Comparison of ENCODE assay signal across 38 cellular contexts in genomic region chrY:12642986-12643385, GRCh38. TPM values are rescaled to one million over a fixed set of nuclear protein-coding genes. Genes with fewer than 3 reads are reported as not detected.
DNase-seq lines count a peak whose midpoint lies in the region; ATAC-seq, FAIRE-seq and TF ChIP-seq lines count a peak whose summit lies in the region.
"Had no signal": no experiment of that assay in that cellular context is flagged by ENCODE, and none has a peak within 500 bp of the region (broad histone marks: within the 10 kb centered on the region; RNA-seq: fewer than 3 reads in every experiment).

No MANE protein-coding gene starts in this region.

- ATAC-seq in foreskin keratinocyte: peak; percentile 42
- ATAC-seq: activated CD8-positive, alpha-beta T cell treated with anti-CD3 and anti-CD28 coated beads, Interleukin-2, amount 10 ng/mL, durations not matched to agents 7 days and 5 days; activated naive CD4-positive, alpha-beta T cell treated with anti-CD3 and anti-CD28 coated beads, Interleukin-2, amount 50 U/mL, for 72 hours; effector memory CD8-positive, alpha-beta T cell; esophagus mucosa; natural killer cell; Panc1; stimulated activated effector memory CD8-positive, alpha-beta T cell treated with anti-CD3 and anti-CD28 coated beads, Interleukin-12 subunit alpha, Interleukin-12 subunit beta, amount 100 ng/mL, for 72 hours had no signal

- H3K4me3 ChIP-seq in astrocyte (ENCODE audit: insufficient read depth, low read depth, low read length) (peak overlapping the region; percentile 5), A673 (ENCODE audit: low read depth, low read length, poor library complexity, severe bottlenecking) (no peak overlapping the region)
- no peak overlapping the region for H3K4me3 ChIP-seq in effector memory CD4-positive, alpha-beta T cell (ENCODE audit: insufficient read depth, low read depth, low read length, poor library complexity, severe bottlenecking)
- H3K4me3 ChIP-seq: breast epithelium, colonic mucosa, GM23338, heart right ventricle, prostate gland, transverse colon had no signal

- H3K4me2 ChIP-seq in astrocyte (ENCODE audit: low read length): peak overlapping the region; percentile 72
- H3K4me2 ChIP-seq: GM23338 had no signal

- H3K9ac ChIP-seq in astrocyte (ENCODE audit: low read length): peak overlapping the region; percentile 54

- H3K27me3 Mint-ChIP-seq in HFFc6 (ENCODE audit: insufficient read depth) (no peaks in the 10 kb centered on the region), astrocyte (ENCODE audit: low read depth, unreplicated experiment) (no peaks in the 10 kb centered on the region), Calu3 (ENCODE audit: unreplicated experiment) (no peaks in the 10 kb centered on the region)

- TF ChIP-seq CTCF in HFFc6 (IDR thresholded peaks at IDR 0.05): no peak
- no peak for TF ChIP-seq CTCF in astrocyte (IDR thresholded peaks at IDR 0.05; ENCODE audit: insufficient read depth, low read depth, low read length)
- no peak for TF ChIP-seq CTCF in foreskin keratinocyte (conservative IDR thresholded peaks at IDR 0.05)
- TF ChIP-seq CTCF in A673 (conservative IDR thresholded peaks at IDR 0.05; ENCODE audit: low read depth, low read length): no peak
- no peak for TF ChIP-seq CTCF in Calu3 (IDR thresholded peaks at IDR 0.05; ENCODE audit: unreplicated experiment)

- H3K4me1 ChIP-seq in astrocyte (ENCODE audit: insufficient read depth, low read length): peaks cover 17% of the 10 kb centered on the region
- peaks cover 13% of the 10 kb centered on the region for H3K4me1 ChIP-seq in foreskin keratinocyte
- no peaks in the 10 kb centered on the region for H3K4me1 ChIP-seq in effector memory CD4-positive, alpha-beta T cell (ENCODE audit: control insufficient read depth, insufficient read depth, low read length, poor library complexity, severe bottlenecking)
- H3K4me1 ChIP-seq in A673 (ENCODE audit: insufficient read depth, low read length, poor library complexity, severe bottlenecking): no peaks in the 10 kb centered on the region
- H3K4me1 ChIP-seq: breast epithelium, colonic mucosa, prostate gland, transverse colon had no signal

- H3K27me3 ChIP-seq in astrocyte (ENCODE audit: insufficient read depth, low read length) (no peaks in the 10 kb centered on the region), foreskin keratinocyte (no peaks in the 10 kb centered on the region), A673 (replicated peaks; ENCODE audit: insufficient read depth, low read depth, low read length, poor library complexity) (no peaks in the 10 kb centered on the region)
- H3K27me3 ChIP-seq in effector memory CD4-positive, alpha-beta T cell (replicated peaks; ENCODE audit: control insufficient read depth, insufficient read depth, low read length, poor library complexity, severe bottlenecking): no peaks in the 10 kb centered on the region
- H3K27me3 ChIP-seq: breast epithelium, colonic mucosa, heart right ventricle, transverse colon had no signal

- in situ Hi-C loops in Caki2 (cut with HindIII; ENCODE audit: low pct_unique_long_range_greater_than_20kb, low sequenced_read_pairs): no loop called here

- no peak overlapping the region for H2AFZ ChIP-seq in astrocyte (ENCODE audit: low read depth, low read length)
- H2AFZ ChIP-seq: GM23338 had no signal

- H3K4me3 Mint-ChIP-seq in HFFc6 (peak overlapping the region; percentile 62), astrocyte (ENCODE audit: unreplicated experiment) (no peak overlapping the region), Calu3 (ENCODE audit: low read depth, unreplicated experiment) (no peak overlapping the region)
- H3K4me3 Mint-ChIP-seq: activated CD8-positive, alpha-beta T cell treated with anti-CD3 and anti-CD28 coated beads, Interleukin-2, amount 10 ng/mL, durations not matched to agents 7 days and 5 days; CD8-positive, alpha-beta memory T cell; effector memory CD8-positive, alpha-beta T cell; GM23338; natural killer cell; stimulated activated effector memory CD8-positive, alpha-beta T cell treated with anti-CD3 and anti-CD28 coated beads, Interleukin-12 subunit alpha, Interleukin-12 subunit beta, amount 100 ng/mL, for 72 hours had no signal

- H3K27ac Mint-ChIP-seq in HFFc6: peak overlapping the region; percentile 64
- H3K27ac Mint-ChIP-seq in astrocyte (ENCODE audit: unreplicated experiment): no peak overlapping the region
- no peak overlapping the region for H3K27ac Mint-ChIP-seq in Calu3 (ENCODE audit: unreplicated experiment)
- H3K27ac Mint-ChIP-seq: activated CD8-positive, alpha-beta T cell treated with anti-CD3 and anti-CD28 coated beads, Interleukin-2, amount 10 ng/mL, durations not matched to agents 7 days and 5 days; activated naive CD4-positive, alpha-beta T cell treated with anti-CD3 and anti-CD28 coated beads, Interleukin-2, amount 50 U/mL, for 72 hours; CD8-positive, alpha-beta memory T cell; effector memory CD8-positive, alpha-beta T cell; GM23338; natural killer cell; stimulated activated effector memory CD8-positive, alpha-beta T cell treated with anti-CD3 and anti-CD28 coated beads, Interleukin-12 subunit alpha, Interleukin-12 subunit beta, amount 100 ng/mL, for 72 hours had no signal

- no peaks in the 10 kb centered on the region for H3K36me3 ChIP-seq in astrocyte (ENCODE audit: insufficient read depth, low read length)
- H3K36me3 ChIP-seq in effector memory CD4-positive, alpha-beta T cell (ENCODE audit: control insufficient read depth, insufficient read depth, low read length): no peaks in the 10 kb centered on the region
- H3K36me3 ChIP-seq in A673 (ENCODE audit: insufficient read depth, low read length, poor library complexity, severe bottlenecking): no peaks in the 10 kb centered on the region
- H3K36me3 ChIP-seq: breast epithelium, colonic mucosa, heart right ventricle, prostate gland, transverse colon, WERI-Rb-1 had no signal

- peak; percentile 31 for DNase-seq in Caki2 (ENCODE audit: low read depth)
- DNase-seq in HFFc6: peak; percentile 48
- no peak for DNase-seq in astrocyte (ENCODE audit: low read depth)
- no peak for DNase-seq in foreskin keratinocyte
- DNase-seq in effector memory CD4-positive, alpha-beta T cell: no peak
- DNase-seq in A673 (ENCODE audit: low spot score): no peak
- DNase-seq in Calu3: no peak
- DNase-seq in activated gamma-delta T cell (lab: John Stamatoyannopoulos, UW): no peak
- DNase-seq: activated CD4-positive, alpha-beta T cell treated with anti-CD3 and anti-CD28 coated beads for 4 hours; activated CD8-positive, alpha-beta T cell treated with anti-CD3 and anti-CD28 coated beads, Interleukin-2, amount 10 ng/mL, durations not matched to agents 7 days and 5 days; CD8-positive, alpha-beta memory T cell; colonic mucosa; DMS153; effector memory CD8-positive, alpha-beta T cell; heart right ventricle; KG1; midbrain; MM.1S; natural killer cell; NCI-H1105 treated with DMSO at 0.1 percent for 48 hours; NCI-H2081; NCI-H345; NCI-H748 treated with DMSO at 0.1 percent for 48 hours; occipital lobe; SIG-M5; stimulated activated CD4-positive, alpha-beta T cell treated with anti-CD3 and anti-CD28 coated beads, Interleukin-15, amount 100 ng/mL, for 24 hours; transverse colon; WERI-Rb-1 had no signal

- no peaks in the 10 kb centered on the region for H3K79me2 ChIP-seq in astrocyte (ENCODE audit: insufficient read depth, low read length)

- peak overlapping the region; percentile 42 for H3K27ac ChIP-seq in astrocyte (ENCODE audit: low read depth, low read length)
- H3K27ac ChIP-seq in foreskin keratinocyte: peak overlapping the region; percentile 77
- H3K27ac ChIP-seq in effector memory CD4-positive, alpha-beta T cell (ENCODE audit: insufficient read depth, low read length, poor library complexity, severe bottlenecking): no peak overlapping the region
- no peak overlapping the region for H3K27ac ChIP-seq in A673 (ENCODE audit: low read depth, low read length, poor library complexity, severe bottlenecking)
- H3K27ac ChIP-seq: breast epithelium, colonic mucosa, prostate gland, transverse colon, WERI-Rb-1 had no signal

- H3K4me1 Mint-ChIP-seq in HFFc6 (ENCODE audit: low read depth) (peaks cover 29% of the 10 kb centered on the region), astrocyte (ENCODE audit: low read depth, unreplicated experiment) (peaks cover 22% of the 10 kb centered on the region), Calu3 (ENCODE audit: low read depth, unreplicated experiment) (no peaks in the 10 kb centered on the region)
- H3K4me1 Mint-ChIP-seq: CD8-positive, alpha-beta memory T cell; natural killer cell; stimulated activated effector memory CD8-positive, alpha-beta T cell treated with anti-CD3 and anti-CD28 coated beads, Interleukin-12 subunit alpha, Interleukin-12 subunit beta, amount 100 ng/mL, for 72 hours had no signal

- H3K9me3 Mint-ChIP-seq in HFFc6 (no peaks in the 10 kb centered on the region; the same call in none of the 2 replicates), astrocyte (ENCODE audit: unreplicated experiment) (no peaks in the 10 kb centered on the region), Calu3 (ENCODE audit: low read depth, unreplicated experiment) (no peaks in the 10 kb centered on the region)
- H3K9me3 Mint-ChIP-seq: activated naive CD4-positive, alpha-beta T cell treated with anti-CD3 and anti-CD28 coated beads, Interleukin-2, amount 50 U/mL, for 72 hours; CD8-positive, alpha-beta memory T cell; effector memory CD8-positive, alpha-beta T cell; GM23338; natural killer cell; stimulated activated effector memory CD8-positive, alpha-beta T cell treated with anti-CD3 and anti-CD28 coated beads, Interleukin-12 subunit alpha, Interleukin-12 subunit beta, amount 100 ng/mL, for 72 hours had no signal

- H3K36me3 Mint-ChIP-seq in HFFc6 (ENCODE audit: low read depth): no peaks in the 10 kb centered on the region; the same call in 1 of the 2 replicates
- no peaks in the 10 kb centered on the region for H3K36me3 Mint-ChIP-seq in astrocyte (ENCODE audit: low read depth, unreplicated experiment)
- no peaks in the 10 kb centered on the region for H3K36me3 Mint-ChIP-seq in Calu3 (ENCODE audit: insufficient read depth, unreplicated experiment)
- H3K36me3 Mint-ChIP-seq: activated naive CD4-positive, alpha-beta T cell treated with anti-CD3 and anti-CD28 coated beads, Interleukin-2, amount 50 U/mL, for 72 hours; CD8-positive, alpha-beta memory T cell; natural killer cell; stimulated activated effector memory CD8-positive, alpha-beta T cell treated with anti-CD3 and anti-CD28 coated beads, Interleukin-12 subunit alpha, Interleukin-12 subunit beta, amount 100 ng/mL, for 72 hours had no signal

- POLR2A ChIA-PET in A673 (lab: Charles Lee; ENCODE audit: low non-redundant PET): no interaction called here

- BruUV-seq in A673 (replicated peaks; lab: Mats Ljungman, UMichigan): no TSS peak
- no TSS peak for BruUV-seq in Calu3 (replicated peaks; lab: Mats Ljungman, UMichigan)

- intact Hi-C loops in A673 (cut with micrococcal nuclease; ENCODE audit: unreplicated experiment) (no loop called here), Calu3 (cut with micrococcal nuclease; ENCODE audit: unreplicated experiment) (no loop called here)

- no peaks in the 10 kb centered on the region for H4K20me1 ChIP-seq in astrocyte (ENCODE audit: insufficient read depth, low read length)

- no peak for FAIRE-seq in astrocyte (lab: Jason Lieb, UNC)
- FAIRE-seq: frontal cortex, G401.6, keratinocyte had no signal

- CTCF ChIA-PET in A673 (lab: Charles Lee): no interaction called here
- CTCF ChIA-PET in Calu3 (lab: Charles Lee): no interaction called here

- H3K9me3 ChIP-seq in astrocyte (ENCODE audit: insufficient read depth, low read depth, low read length) (no peaks in the 10 kb centered on the region), A673 (ENCODE audit: low read depth, low read length, poor library complexity, severe bottlenecking) (no peaks in the 10 kb centered on the region)
- H3K9me3 ChIP-seq in effector memory CD4-positive, alpha-beta T cell (ENCODE audit: control insufficient read depth, low read length): no peaks in the 10 kb centered on the region
- H3K9me3 ChIP-seq: breast epithelium, colonic mucosa, prostate gland, transverse colon had no signal

RNA-seq across cellular contexts. Expression of gene USP9Y, which starts 58.0 kb away (rescaled TPM):
- total RNA-seq in Caki2 (2014; rRNA removed; shearing (Covaris generic); ENCODE audit: low replicate concordance): 2.7 and 4.7 TPM in 2 replicates
- total RNA-seq in HFFc6 (2021; fragmentation: NEBNext Ultra II Directional; extraction: Animal tissue kit (Norgen Biotek cat#: 25700)): 10 to 100 TPM; 16.7 to 21.1 (median 17.4) TPM
- total RNA-seq in astrocyte (21.5 and 23.6 TPM in 2 replicates), foreskin keratinocyte (26.7 and 29.2 TPM in 2 replicates), A673 (2021) (not detected in 2 replicates), Calu3 (2022) (not detected in 2 replicates)
- polyA plus RNA-seq in foreskin keratinocyte: 9.6 and 9.7 TPM in 2 replicates
- total RNA-seq: esophagus mucosa, occipital lobe had no signal
- polyA plus RNA-seq: CD8-positive, alpha-beta memory T cell; keratinocyte had no signal

Comparison
In these comparisons a context has a peak if more than half of its experiments do, and no peak if none do; other contexts are left out.
1. DNase-seq: peak in Caki2 (single experiment) and HFFc6 (single experiment); none in astrocyte (single experiment), foreskin keratinocyte (0 of 2), effector memory CD4-positive, alpha-beta T cell (0 of 3), A673 (single experiment), Calu3 (single experiment) and activated gamma-delta T cell (single experiment).
2. H3K27ac ChIP-seq: peak in astrocyte (single experiment) and foreskin keratinocyte (single experiment); none in effector memory CD4-positive, alpha-beta T cell (single experiment) and A673 (single experiment).